In genomic region chr2:127884436-127884835, GRCh38 we compare ENCODE assay signal across 8 cellular contexts. TPM values are rescaled to one million over a fixed set of nuclear protein-coding genes. Genes with fewer than 3 reads are reported as not detected.
DNase-seq lines count a peak whose midpoint lies in the region; ATAC-seq and TF ChIP-seq lines count a peak whose summit lies in the region.

No MANE protein-coding gene starts in this region.

- intact Hi-C loops in activated B cell treated with CpG ODN at 0.5 μM for 24 hours (cut with micrococcal nuclease) (no loop called here), right cardiac atrium (cut with DNase I) (no loop called here)

- H3K4me3 Mint-ChIP-seq in activated B cell treated with CpG ODN at 0.5 μM for 24 hours: peak overlapping the region; percentile 88
- peak overlapping the region; percentile 96 for H3K4me3 Mint-ChIP-seq in stimulated activated effector memory CD8-positive, alpha-beta T cell treated with anti-CD3 and anti-CD28 coated beads, Interleukin-12 subunit alpha, Interleukin-12 subunit beta, amount 100 ng/mL, for 72 hours

- H3K4me1 Mint-ChIP-seq in activated B cell treated with CpG ODN at 0.5 μM for 24 hours: peaks cover 34% of the 10 kb centered on the region
- H3K4me1 Mint-ChIP-seq in stimulated activated effector memory CD8-positive, alpha-beta T cell treated with anti-CD3 and anti-CD28 coated beads, Interleukin-12 subunit alpha, Interleukin-12 subunit beta, amount 100 ng/mL, for 72 hours: peaks cover 39% of the 10 kb centered on the region

- 22% methylated on average over 10 of the region's 10 CpGs for WGBS in right cardiac atrium

- H3K9me3 ChIP-seq in right cardiac atrium (ENCODE audit: control insufficient read depth, low read length): no peaks in the 10 kb centered on the region

- peak overlapping the region; percentile 83 for H3K27ac Mint-ChIP-seq in activated B cell treated with CpG ODN at 0.5 μM for 24 hours
- H3K27ac Mint-ChIP-seq in stimulated activated effector memory CD8-positive, alpha-beta T cell treated with anti-CD3 and anti-CD28 coated beads, Interleukin-12 subunit alpha, Interleukin-12 subunit beta, amount 100 ng/mL, for 72 hours: peak overlapping the region; percentile 96

- ATAC-seq in activated B cell treated with CpG ODN at 0.5 μM for 24 hours (ENCODE audit: low read depth) (no peak), right cardiac atrium (no peak), GM18520 (IDR thresholded peaks at IDR 0.05; ENCODE audit: unreplicated experiment) (no peak)
- ATAC-seq in stimulated activated effector memory CD8-positive, alpha-beta T cell treated with anti-CD3 and anti-CD28 coated beads, Interleukin-12 subunit alpha, Interleukin-12 subunit beta, amount 100 ng/mL, for 72 hours: no peak

- H3K36me3 Mint-ChIP-seq in activated B cell treated with CpG ODN at 0.5 μM for 24 hours (ENCODE audit: low read depth): peaks cover 46% of the 10 kb centered on the region
- H3K36me3 Mint-ChIP-seq in stimulated activated effector memory CD8-positive, alpha-beta T cell treated with anti-CD3 and anti-CD28 coated beads, Interleukin-12 subunit alpha, Interleukin-12 subunit beta, amount 100 ng/mL, for 72 hours: peaks cover 43% of the 10 kb centered on the region

- peak; percentile 53 for DNase-seq in HCEC 1CT
- no peak for DNase-seq in activated B cell treated with CpG ODN at 0.5 μM for 24 hours
- no peak for DNase-seq in right cardiac atrium
- DNase-seq in stimulated activated effector memory CD8-positive, alpha-beta T cell treated with anti-CD3 and anti-CD28 coated beads, Interleukin-12 subunit alpha, Interleukin-12 subunit beta, amount 100 ng/mL, for 72 hours (ENCODE audit: low spot score in 2 of 2): no peak
- DNase-seq in activated gamma-delta T cell (lab: John Stamatoyannopoulos, UW): no peak
- no peak for DNase-seq in NOMO-1 treated with DMSO at 0.1 percent for 48 hours (lab: John Stamatoyannopoulos, UW; ENCODE audit: unreplicated experiment)
- no peak for DNase-seq in NAMALWA (ENCODE audit: low spot score)

- POLR2A ChIA-PET in activated B cell treated with CpG ODN at 0.5 μM for 24 hours (lab: Charles Lee): interaction anchor here (0.5 to 1.5 kb wide), 2 partner anchors 22 to 358 kb away, joined by 3 to 4 read pairs; partner anchors contain the start of gene IWS1

- CTCF ChIA-PET in activated B cell treated with CpG ODN at 0.5 μM for 24 hours (lab: Charles Lee): interaction anchor here (0.6 to 1.0 kb wide), 2 partner anchors 16 to 26 kb away, joined by 3 read pairs; no protein-coding TSS in a partner anchor

- peaks cover 4% of the 10 kb centered on the region for H3K4me1 ChIP-seq in right cardiac atrium (ENCODE audit: control insufficient read depth, insufficient read depth, low read length)

- H3K4me3 ChIP-seq in right cardiac atrium (ENCODE audit: low read length): peak overlapping the region; percentile 50

- peak overlapping the region; percentile 46 for H3K27ac ChIP-seq in right cardiac atrium (ENCODE audit: low read length)

- H3K9me3 Mint-ChIP-seq in activated B cell treated with CpG ODN at 0.5 μM for 24 hours: no peaks in the 10 kb centered on the region
- H3K9me3 Mint-ChIP-seq in stimulated activated effector memory CD8-positive, alpha-beta T cell treated with anti-CD3 and anti-CD28 coated beads, Interleukin-12 subunit alpha, Interleukin-12 subunit beta, amount 100 ng/mL, for 72 hours: no peaks in the 10 kb centered on the region

- TF ChIP-seq CTCF in activated B cell treated with CpG ODN at 0.5 μM for 24 hours (IDR thresholded peaks at IDR 0.05): no peak

- H3K27me3 ChIP-seq in right cardiac atrium (ENCODE audit: control insufficient read depth, insufficient read depth): no peaks in the 10 kb centered on the region

- H3K27me3 Mint-ChIP-seq in activated B cell treated with CpG ODN at 0.5 μM for 24 hours: no peaks in the 10 kb centered on the region

RNA-seq across cellular contexts. Expression of gene AMMECR1L, which starts 1.3 kb away (rescaled TPM):
- total RNA-seq in activated B cell treated with CpG ODN at 0.5 μM for 24 hours (14.9 and 15.5 TPM in 2 replicates), right cardiac atrium (10 to 100 TPM in 3 of 4 donors, 1 to 10 TPM in 1; 9.8 to 12.1 (median 10.7) TPM)
- 5.4 TPM for polyA plus RNA-seq in right cardiac atrium

RNA-seq across cellular contexts. Expression of gene POLR2D, which starts 26.5 kb away (rescaled TPM):
- 41.5 and 41.7 TPM in 2 replicates for total RNA-seq in activated B cell treated with CpG ODN at 0.5 μM for 24 hours
- total RNA-seq in right cardiac atrium: 10 to 100 TPM; 16.1 to 22.1 (median 20.9) TPM
- polyA plus RNA-seq in right cardiac atrium: 10.7 TPM
